Comparison of ENCODE assay signal across 28 cellular contexts in the genomic region with DNA sequence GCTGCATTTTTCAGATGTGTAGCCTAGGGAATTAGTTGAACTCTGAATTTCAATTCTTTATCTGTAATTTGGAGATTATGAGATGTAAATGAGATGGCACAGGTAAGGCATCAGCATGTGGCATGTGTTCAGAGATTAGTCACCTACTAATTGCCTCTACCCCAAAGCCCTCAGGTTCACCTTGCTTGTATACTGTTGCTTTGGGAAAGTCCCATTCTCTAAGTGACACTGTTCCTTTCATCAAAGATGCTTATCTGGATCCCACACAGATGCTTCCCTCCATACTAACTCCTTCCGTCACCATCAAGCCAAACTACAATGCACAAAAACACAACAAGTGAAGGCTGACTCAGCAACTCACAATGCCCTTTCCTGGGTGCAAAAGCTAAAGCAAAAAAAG.
"Had no signal": no experiment of that assay in that cellular context is flagged by ENCODE, and none has a peak within 500 bp of the region (broad histone marks: within the 10 kb centered on the region; RNA-seq: fewer than 3 reads in every experiment).

No MANE protein-coding gene starts in this region.

- DNase-seq: dermis blood vessel endothelial cell; effector memory CD4-positive, alpha-beta T cell; foreskin melanocyte; glutamatergic neuron; heart right ventricle; hippocampal formation; mesendoderm; midbrain; naive thymus-derived CD8-positive, alpha-beta T cell; nephron progenitor cell; nucleus accumbens; psoas muscle; sigmoid colon; stimulated activated CD4-positive, alpha-beta T cell treated with anti-CD3 and anti-CD28 coated beads, Interleukin-2, amount 100 ng/mL, for 24 hours; stimulated activated CD4-positive, alpha-beta T cell treated with anti-CD3 and anti-CD28 coated beads, Interleukin-4, amount 100 ng/mL, for 4 hours; stimulated activated naive CD8-positive, alpha-beta T cell treated with anti-CD3 and anti-CD28 coated beads, Interleukin-15, Interleukin-2, amounts not matched to agents 100 U/mL and 50 U/mL, for 24 hours; substantia nigra; testis; tibial artery; upper lobe of left lung had no signal

- H3K9me3 ChIP-seq: esophagus muscularis mucosa, psoas muscle, sigmoid colon, testis, tibial artery, upper lobe of left lung had no signal

- H3K27me3 ChIP-seq: esophagus muscularis mucosa, sigmoid colon, testis, tibial artery, upper lobe of left lung had no signal

- H3K27ac ChIP-seq: coronary artery, esophagus muscularis mucosa, heart right ventricle, psoas muscle, sigmoid colon, testis, tibial artery, upper lobe of left lung had no signal

- H3K36me3 ChIP-seq: esophagus muscularis mucosa, heart right ventricle, sigmoid colon, tibial artery, upper lobe of left lung had no signal

- ATAC-seq: heart right ventricle; left lobe of liver; naive thymus-derived CD8-positive, alpha-beta T cell; psoas muscle; stimulated activated memory B cell treated with anti-CD40 and anti-IgM and Interleukin-4, amounts not matched to agents 10 μg/mL and 1 μg/mL and 100 μg/mL, for 72 hours; stimulated activated naive CD8-positive, alpha-beta T cell treated with anti-CD3 and anti-CD28 coated beads, Interleukin-15, Interleukin-2, amounts not matched to agents 100 U/mL and 50 U/mL, for 24 hours had no signal

- FAIRE-seq: endothelial cell of umbilical vein, keratinocyte, urothelium cell line had no signal

- H3K4me1 ChIP-seq: heart right ventricle, psoas muscle, testis, tibial artery, upper lobe of left lung had no signal

- H3K4me3 ChIP-seq: coronary artery, esophagus muscularis mucosa, heart right ventricle, lung, psoas muscle, sigmoid colon, testis, tibial artery, upper lobe of left lung had no signal
